8 cellular contexts compared by ENCODE assay signal in genomic region chr7:151059362-151060112, GRCh38. TPM values are rescaled to one million over a fixed set of nuclear protein-coding genes. Genes with fewer than 3 reads are reported as not detected.
DNase-seq lines count a peak whose midpoint lies in the region; ATAC-seq lines count a peak whose summit lies in the region.

TSS of gene SLC4A2 (plus strand) at chr7:151059589. CDS start at chr7:151061988, 2,399 bp downstream.

- H3K27ac ChIP-seq in ACC112 (ENCODE audit: low read depth, low read length) (peak within 1 kb of the TSS; percentile 85), mesodermal cell (ENCODE audit: low read depth, low read length, severe bottlenecking) (peak within 1 kb of the TSS; percentile 96)

- H3K36me3 ChIP-seq in ACC112 (ENCODE audit: insufficient read depth, low read length), result no peaks in the 10 kb centered on the region
- peaks cover 22% of the 10 kb centered on the region for H3K36me3 ChIP-seq in mesodermal cell (ENCODE audit: control insufficient read depth, insufficient read depth, low read length)

- H3K4me3 ChIP-seq in ACC112 (ENCODE audit: low read depth, low read length) (peak within 1 kb of the TSS; percentile 91), mesodermal cell (ENCODE audit: extremely low read depth, insufficient read depth, low read length, poor library complexity, severe bottlenecking) (peak within 1 kb of the TSS; percentile 85)

- H3K4me1 ChIP-seq in ACC112 (ENCODE audit: control insufficient read depth, insufficient read depth, low read length, unreplicated experiment) (peaks cover 44% of the 10 kb centered on the region), mesodermal cell (ENCODE audit: control insufficient read depth, insufficient read depth, low read length, poor library complexity, severe bottlenecking) (peaks cover 40% of the 10 kb centered on the region)

- H3K9me3 ChIP-seq in mesodermal cell (ENCODE audit: control insufficient read depth, low read length), result no peaks in the 10 kb centered on the region

- 0 to 1% methylated on average over 9 to 44 of the region's 75 CpGs for WGBS in mesodermal cell (ENCODE audit: insufficient coverage in 2 of 2), 2 experiments

- peak within 1 kb of the TSS; percentile 71 for H2AFZ ChIP-seq in ACC112 (ENCODE audit: low read length, unreplicated experiment)

- no peaks in the 10 kb centered on the region for H3K27me3 ChIP-seq in ACC112 (ENCODE audit: insufficient read depth, low read length)

- in situ Hi-C loops in endometrial microvascular endothelial cells (cut with HindIII; ENCODE audit: inconsistent ontology term, low pct_unique_long_range_greater_than_20kb, low sequenced_read_pairs), result no loop called here

- ATAC-seq in GM18502 (IDR thresholded peaks at IDR 0.05; ENCODE audit: poor library complexity, unreplicated experiment), result peak; percentile 31
- peak; percentile 29 for ATAC-seq in HG03135 (IDR thresholded peaks at IDR 0.05; ENCODE audit: unreplicated experiment)

- DNase-seq in NOMO-1 treated with DMSO at 0.1 percent for 48 hours (lab: John Stamatoyannopoulos, UW; ENCODE audit: unreplicated experiment), result peak; percentile 19
- peak; percentile 85 for DNase-seq in activated CD8-positive, alpha-beta memory T cell treated with anti-CD3 and anti-CD28 coated beads, Interleukin-2, amount 50 U/mL, for 48 hours
- peak; percentile 55 to 69 for DNase-seq in stimulated activated CD8-positive, alpha-beta memory T cell treated with anti-CD3 and anti-CD28 coated beads, Interleukin-2, amount 100 ng/mL, for 48 hours (ENCODE audit: low read depth in 2 of 2)

- H3K79me2 ChIP-seq in ACC112 (ENCODE audit: control insufficient read depth, insufficient read depth, low read length, unreplicated experiment), result peaks cover 34% of the 10 kb centered on the region

RNA-seq across cellular contexts. Expression of gene SLC4A2, which starts in this region (rescaled TPM):
- total RNA-seq in endometrial microvascular endothelial cells (ENCODE audit: inconsistent ontology term), result 212 TPM
- 77.0 TPM for polyA plus RNA-seq in mesodermal cell (2013, experiment 1 of 2)
- 68.0 TPM for polyA plus RNA-seq in mesodermal cell (2013, experiment 2 of 2)

Comparison
In these comparisons a context has a peak if more than half of its experiments do, and no peak if none do; other contexts are left out.
1. Peak in every context shown above with its lines: DNase-seq, ATAC-seq, H3K4me3 ChIP-seq and H3K27ac ChIP-seq.
2. DNase-seq: peak in every context shown above with its lines; median percentile 85 in activated CD8-positive, alpha-beta memory T cell treated with anti-CD3 and anti-CD28 coated beads, Interleukin-2, amount 50 U/mL, for 48 hours; 62 in stimulated activated CD8-positive, alpha-beta memory T cell treated with anti-CD3 and anti-CD28 coated beads, Interleukin-2, amount 100 ng/mL, for 48 hours; 19 in NOMO-1 treated with DMSO at 0.1 percent for 48 hours.